ENCODE assay signal across 21 cellular contexts in genomic region chr5:143521891-143522290, GRCh38.
A peak's percentile ranks its signal among the peaks of the same experiment; 100 is the strongest.
DNase-seq lines count a peak whose midpoint lies in the region; ATAC-seq and TF ChIP-seq lines count a peak whose summit lies in the region.
"Had no signal": no experiment of that assay in that cellular context is flagged by ENCODE, and none has a peak within 500 bp of the region (broad histone marks: within the 10 kb centered on the region; RNA-seq: fewer than 3 reads in every experiment).

No MANE protein-coding gene starts in this region.

- H3K9ac ChIP-seq in neuronal stem cell (ENCODE audit: low read depth, low read length, poor library complexity): no peak overlapping the region

- H2BK15ac ChIP-seq in neuronal stem cell (ENCODE audit: low read length): no peak overlapping the region

- no peak overlapping the region for H2BK5ac ChIP-seq in neuronal stem cell (ENCODE audit: low read length)

- TF ChIP-seq EP300 in stomach (IDR thresholded peaks at IDR 0.05): no peak

- H3K23ac ChIP-seq in neuronal stem cell (ENCODE audit: low read depth, low read length, poor library complexity): no peak overlapping the region

- H2BK12ac ChIP-seq in neuronal stem cell (ENCODE audit: low read length): no peak overlapping the region

- H3K14ac ChIP-seq in neuronal stem cell (ENCODE audit: low read length): no peak overlapping the region

- TF ChIP-seq CTCF in stomach (IDR thresholded peaks at IDR 0.05): no peak
- TF ChIP-seq CTCF in GM13977 (IDR thresholded peaks at IDR 0.05; ENCODE audit: extremely low read depth, insufficient read depth, missing control alignments): no peak

- DNase-seq in RPMI7951 (ENCODE audit: low read depth) (peak; percentile 22), foreskin melanocyte (peak; percentile 61), neuronal stem cell (ENCODE audit: low spot score) (peak; percentile 15), stomach (no peak), GM13977 (ENCODE audit: low spot score) (no peak)
- DNase-seq: BE2C; Calu3; CD8-positive, alpha-beta memory T cell; DMS79 treated with DMSO at 0.1 percent for 48 hours; KBM-7; MV-4-11; NCI-H1105; NCI-H1436 treated with DMSO at 0.1 percent for 48 hours; NCI-H187 treated with DMSO at 0.1 percent for 48 hours; NCI-H2107; NCI-H774; PC-9; SHP77 treated with DMSO at 0.1 percent for 48 hours had no signal

- H2AFZ ChIP-seq in neuronal stem cell (ENCODE audit: low read length): peak overlapping the region; percentile 1
- H2AFZ ChIP-seq: PC-9 had no signal

- no peaks in the 10 kb centered on the region for H3K36me3 ChIP-seq in neuronal stem cell (replicated peaks in 1 of 2; ENCODE audit: control insufficient read depth in 2 of 2, insufficient read depth in 2 of 2, low read length in 2 of 2)
- no peaks in the 10 kb centered on the region for H3K36me3 ChIP-seq in stomach
- H3K36me3 ChIP-seq: BE2C had no signal

- in situ Hi-C loops in GM13977 (cut with MboI; ENCODE audit: low pct_unique_long_range_greater_than_20kb, low sequenced_read_pairs, unreplicated experiment): no loop called here

- H3K27ac ChIP-seq in neuronal stem cell (replicated peaks; ENCODE audit: low read length) (no peak overlapping the region), stomach (no peak overlapping the region)
- H3K27ac ChIP-seq: PC-9, RWPE1 had no signal

- WGBS in neuronal stem cell (ENCODE audit: extremely low coverage in 2 of 2, insufficient read length in 2 of 2, insufficient replicate concordance in 1 of 2), 2 donors: no CpG with 5 or more reads among the region's 3 CpGs
- WGBS in stomach, 5 donors: 60 to 74% (median 66%) methylated on average over 3 of the region's 3 CpGs

- intact Hi-C loops in stomach (cut with DNase I; ENCODE audit: low total_unique reads): no loop called here

- no peak overlapping the region for H2BK120ac ChIP-seq in neuronal stem cell (ENCODE audit: low read depth, low read length)

- no peaks in the 10 kb centered on the region for H3K27me3 ChIP-seq in neuronal stem cell (ENCODE audit: control insufficient read depth in 3 of 3, insufficient read depth in 3 of 3, low read depth in 1 of 3, low read length in 3 of 3)
- H3K27me3 ChIP-seq in stomach: no peaks in the 10 kb centered on the region
- H3K27me3 ChIP-seq: BE2C had no signal

- H4K8ac ChIP-seq in neuronal stem cell (ENCODE audit: low read depth, low read length): no peak overlapping the region

- no peak overlapping the region for H3K4me2 ChIP-seq in neuronal stem cell (ENCODE audit: insufficient read depth, low read length, poor library complexity, severe bottlenecking)
- H3K4me2 ChIP-seq: PC-9 had no signal

- H3K4me1 ChIP-seq in neuronal stem cell (ENCODE audit: control insufficient read depth in 2 of 2, insufficient read depth in 1 of 2, low read depth in 1 of 2, low read length in 2 of 2) (peaks cover 0 to 7% of the 10 kb centered on the region in 2 donors), stomach (no peaks in the 10 kb centered on the region)
- H3K4me1 ChIP-seq: BE2C had no signal

- no peak overlapping the region for H3K18ac ChIP-seq in neuronal stem cell (ENCODE audit: low read length)

- no peak overlapping the region for H2AK5ac ChIP-seq in neuronal stem cell (ENCODE audit: low read depth, low read length)

- H3K4me3 ChIP-seq in neuronal stem cell (ENCODE audit: low read length in 2 of 2) (no peak overlapping the region), stomach (no peak overlapping the region)
- H3K4me3 ChIP-seq: PC-9 had no signal

- H4K91ac ChIP-seq in neuronal stem cell (ENCODE audit: low read depth, low read length, poor library complexity): no peak overlapping the region

- TF ChIP-seq POLR2A in stomach (IDR thresholded peaks at IDR 0.05): no peak

- no peak overlapping the region for H3K4ac ChIP-seq in neuronal stem cell (ENCODE audit: low read length)

- H3K9me3 ChIP-seq in neuronal stem cell (replicated peaks in 1 of 2; ENCODE audit: control insufficient read depth in 2 of 2, insufficient read depth in 1 of 2, low read depth in 1 of 2, low read length in 2 of 2) (no peaks in the 10 kb centered on the region), stomach (no peaks in the 10 kb centered on the region)
- H3K9me3 ChIP-seq: BE2C had no signal

- ATAC-seq in GM19324 (IDR thresholded peaks at IDR 0.05; ENCODE audit: low FRiP score, unreplicated experiment) (no peak), GM21423 (IDR thresholded peaks at IDR 0.05; ENCODE audit: unreplicated experiment) (no peak)

- H3K79me1 ChIP-seq in neuronal stem cell (ENCODE audit: low read depth, low read length): no peaks in the 10 kb centered on the region

Comparison
In these comparisons a context has a peak if more than half of its experiments do, and no peak if none do; other contexts are left out.
1. DNase-seq: peak in RPMI7951 (single experiment), foreskin melanocyte (single experiment) and neuronal stem cell (single experiment); none in stomach (single experiment) and GM13977 (single experiment).